Comparison of ENCODE assay signal across 8 cellular contexts in the genomic region with DNA sequence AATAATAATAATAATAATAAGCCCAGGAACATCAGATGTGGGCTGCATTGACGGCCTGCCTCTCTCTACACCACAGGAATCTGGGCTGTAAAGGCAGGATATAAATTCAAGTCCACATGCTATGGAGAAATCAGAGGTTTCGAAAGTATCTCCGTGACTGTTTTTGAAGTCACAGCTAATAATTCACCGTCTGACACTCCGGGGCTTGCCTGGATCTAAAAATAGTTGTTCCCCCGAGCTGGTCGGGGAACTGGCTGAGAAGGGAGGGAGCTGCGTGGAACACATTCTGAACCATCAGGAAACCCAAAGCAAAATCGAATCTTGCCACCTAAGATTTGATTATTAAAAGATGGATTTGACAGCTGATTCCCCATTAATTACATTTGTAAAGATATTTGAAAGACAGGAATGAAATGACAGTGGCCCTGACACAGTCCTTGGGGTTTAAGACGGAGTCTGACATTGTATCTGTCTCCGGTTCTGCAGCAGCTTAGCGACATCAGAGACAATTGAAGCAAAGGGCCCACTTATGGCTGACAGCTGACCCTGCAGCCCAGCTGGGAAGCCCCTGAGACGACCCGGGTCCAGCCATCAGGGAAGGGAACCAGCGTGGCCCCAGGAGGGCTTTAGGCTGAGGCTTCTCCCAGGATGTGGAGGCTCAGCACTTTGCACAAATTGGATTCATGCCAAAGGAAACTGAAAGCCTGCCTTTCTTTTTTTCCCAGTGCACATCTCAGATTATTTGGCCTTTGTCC. TPM values are rescaled to one million over a fixed set of nuclear protein-coding genes. Genes with fewer than 3 reads are reported as not detected.
DNase-seq lines count a peak whose midpoint lies in the region; ATAC-seq and TF ChIP-seq lines count a peak whose summit lies in the region.

No MANE protein-coding gene starts in this region.

- peak overlapping the region; percentile 6; the same call in 1 of the 2 replicates for H3K9ac ChIP-seq in KMS-11

- H3K27ac ChIP-seq in KMS-11 (peak overlapping the region; percentile 33), esophagus muscularis mucosa (replicated peaks in 1 of 4) (peak overlapping the region; percentile 87 to 95 (median 90))

- peak overlapping the region; percentile 55; the same call in 1 of the 2 replicates for H2AFZ ChIP-seq in KMS-11 (ENCODE audit: low read depth)

- 4% methylated on average over 15 of the region's 15 CpGs for WGBS in esophagus muscularis mucosa

- intact Hi-C loops in esophagus muscularis mucosa (cut with DNase I) = loop anchor here (10.0 kb wide), 1 partner anchor 265 kb away; no protein-coding TSS in a partner anchor

- H3K79me2 ChIP-seq in KMS-11 (ENCODE audit: insufficient read depth, low read depth) = no peaks in the 10 kb centered on the region

- peak; percentile 55 for TF ChIP-seq POLR2A in esophagus muscularis mucosa (IDR thresholded peaks at IDR 0.05; ENCODE audit: low read depth)

- ATAC-seq in omental fat pad (ENCODE audit: low FRiP score) = peak; percentile 57

- H3K4me3 ChIP-seq in GM08714 (ENCODE audit: low read length) (peak overlapping the region; percentile 22; the same call in 1 of the 2 replicates), KMS-11 (IDR thresholded peaks at IDR 0.05; ENCODE audit: insufficient read depth, low read depth, low read length) (no peak overlapping the region), esophagus muscularis mucosa (peak overlapping the region; percentile 42 to 50 (median 48))

- no peaks in the 10 kb centered on the region for H4K20me1 ChIP-seq in KMS-11 (ENCODE audit: insufficient read depth)

- DNase-seq in esophagus muscularis mucosa (ENCODE audit: extremely low spot score) = peak; percentile 91
- no peak for DNase-seq in omental fat pad (ENCODE audit: low spot score)
- DNase-seq in 8988T = no peak
- DNase-seq in DMS 273 treated with DMSO at 0.1 percent for 48 hours (lab: John Stamatoyannopoulos, UW) = no peak
- DNase-seq in kidney glomerular epithelial cell (lab: John Stamatoyannopoulos, UW) = no peak
- no peak for DNase-seq in DMS 273 (lab: John Stamatoyannopoulos, UW; ENCODE audit: unreplicated experiment)

- H3K4me1 ChIP-seq in KMS-11 (ENCODE audit: low read depth, poor library complexity, severe bottlenecking) = peaks cover 21% of the 10 kb centered on the region
- peaks cover 35 to 53% (median 49%) of the 10 kb centered on the region in 4 donors for H3K4me1 ChIP-seq in esophagus muscularis mucosa

- no peaks in the 10 kb centered on the region for H3K9me3 ChIP-seq in esophagus muscularis mucosa

- peak; percentile 52 for TF ChIP-seq EP300 in esophagus muscularis mucosa (IDR thresholded peaks at IDR 0.05)

- peak overlapping the region; percentile 23 for H3K4me2 ChIP-seq in KMS-11

- no peaks in the 10 kb centered on the region for H3K36me3 ChIP-seq in KMS-11 (ENCODE audit: insufficient read depth)
- H3K36me3 ChIP-seq in esophagus muscularis mucosa = no peaks in the 10 kb centered on the region

- TF ChIP-seq CTCF in KMS-11 (conservative IDR thresholded peaks at IDR 0.05; ENCODE audit: low read depth, low read length) (no peak), esophagus muscularis mucosa (IDR thresholded peaks at IDR 0.05) (no peak), omental fat pad (IDR thresholded peaks at IDR 0.05) (no peak)

- H3K27me3 ChIP-seq in KMS-11 (ENCODE audit: insufficient read depth, low read depth) = no peaks in the 10 kb centered on the region
- H3K27me3 ChIP-seq in esophagus muscularis mucosa = no peaks in the 10 kb centered on the region

RNA-seq across cellular contexts. Expression of a gene that starts 35.2 kb away (rescaled TPM):
- 100 to 1,000 TPM; 114 to 145 (median 123) TPM for total RNA-seq in esophagus muscularis mucosa
- 100 to 1,000 TPM; 185 to 404 (median 276) TPM for total RNA-seq in omental fat pad
